1 cellular context compared by ENCODE assay signal in genomic region chr1:199574949-199575348, GRCh38.
TF ChIP-seq lines count a peak whose summit lies in the region.

No MANE protein-coding gene starts in this region.

TF ChIP-seq in WTC11, 78 proteins besides CTCF, POLR2A, EP300 and RAD21 (continued from another document):
- TF ChIP-seq, protein P1, sequence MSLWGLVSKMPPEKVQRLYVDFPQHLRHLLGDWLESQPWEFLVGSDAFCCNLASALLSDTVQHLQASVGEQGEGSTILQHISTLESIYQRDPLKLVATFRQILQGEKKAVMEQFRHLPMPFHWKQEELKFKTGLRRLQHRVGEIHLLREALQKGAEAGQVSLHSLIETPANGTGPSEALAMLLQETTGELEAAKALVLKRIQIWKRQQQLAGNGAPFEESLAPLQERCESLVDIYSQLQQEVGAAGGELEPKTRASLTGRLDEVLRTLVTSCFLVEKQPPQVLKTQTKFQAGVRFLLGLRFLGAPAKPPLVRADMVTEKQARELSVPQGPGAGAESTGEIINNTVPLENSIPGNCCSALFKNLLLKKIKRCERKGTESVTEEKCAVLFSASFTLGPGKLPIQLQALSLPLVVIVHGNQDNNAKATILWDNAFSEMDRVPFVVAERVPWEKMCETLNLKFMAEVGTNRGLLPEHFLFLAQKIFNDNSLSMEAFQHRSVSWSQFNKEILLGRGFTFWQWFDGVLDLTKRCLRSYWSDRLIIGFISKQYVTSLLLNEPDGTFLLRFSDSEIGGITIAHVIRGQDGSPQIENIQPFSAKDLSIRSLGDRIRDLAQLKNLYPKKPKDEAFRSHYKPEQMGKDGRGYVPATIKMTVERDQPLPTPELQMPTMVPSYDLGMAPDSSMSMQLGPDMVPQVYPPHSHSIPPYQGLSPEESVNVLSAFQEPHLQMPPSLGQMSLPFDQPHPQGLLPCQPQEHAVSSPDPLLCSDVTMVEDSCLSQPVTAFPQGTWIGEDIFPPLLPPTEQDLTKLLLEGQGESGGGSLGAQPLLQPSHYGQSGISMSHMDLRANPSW (CRISPR knock-in tag; conservative IDR thresholded peaks at IDR 0.05; ENCODE audit: low read depth): no peak
- TF ChIP-seq, protein P2, sequence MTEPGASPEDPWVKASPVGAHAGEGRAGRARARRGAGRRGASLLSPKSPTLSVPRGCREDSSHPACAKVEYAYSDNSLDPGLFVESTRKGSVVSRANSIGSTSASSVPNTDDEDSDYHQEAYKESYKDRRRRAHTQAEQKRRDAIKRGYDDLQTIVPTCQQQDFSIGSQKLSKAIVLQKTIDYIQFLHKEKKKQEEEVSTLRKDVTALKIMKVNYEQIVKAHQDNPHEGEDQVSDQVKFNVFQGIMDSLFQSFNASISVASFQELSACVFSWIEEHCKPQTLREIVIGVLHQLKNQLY (CRISPR knock-in tag; IDR thresholded peaks at IDR 0.05): no peak
- TF ChIP-seq ERG (CRISPR knock-in tag; IDR thresholded peaks at IDR 0.05): no peak
- no peak for TF ChIP-seq CBFB (CRISPR knock-in tag; IDR thresholded peaks at IDR 0.05; ENCODE audit: low read depth)
- no peak for TF ChIP-seq ZBTB21 (CRISPR knock-in tag; IDR thresholded peaks at IDR 0.05; ENCODE audit: borderline replicate concordance)
- TF ChIP-seq CREM (CRISPR knock-in tag; IDR thresholded peaks at IDR 0.05): no peak
